ENCODE assay signal across 13 cellular contexts in genomic region chr18:44323125-44323524, GRCh38.
DNase-seq lines count a peak whose midpoint lies in the region; ATAC-seq and TF ChIP-seq lines count a peak whose summit lies in the region.
"Had no signal": no experiment of that assay in that cellular context is flagged by ENCODE, and none has a peak within 500 bp of the region (broad histone marks: within the 10 kb centered on the region; RNA-seq: fewer than 3 reads in every experiment).

No MANE protein-coding gene starts in this region.

- TF ChIP-seq CTCF in Loucy (conservative IDR thresholded peaks at IDR 0.05; ENCODE audit: low read length) = no peak
- no peak for TF ChIP-seq CTCF in VCaP (conservative IDR thresholded peaks at IDR 0.05)

- H3K4me1 ChIP-seq in Loucy (ENCODE audit: insufficient read depth, low read length, poor library complexity, severe bottlenecking) (peaks cover 4% of the 10 kb centered on the region), aorta (ENCODE audit: control insufficient read depth in 1 of 2, insufficient read depth in 2 of 2, low read length in 2 of 2) (no peaks in the 10 kb centered on the region)
- H3K4me1 ChIP-seq: Caco-2 had no signal

- DNase-seq in fibroblast of peridontal ligament (ENCODE audit: extremely low read depth) (peak; percentile 12), aorta (no peak)
- DNase-seq: AML-193; Caco-2; CD4-positive, alpha-beta T cell; GF-D8; HCEC 1CT had no signal

- ATAC-seq in GM21381 (IDR thresholded peaks at IDR 0.05; ENCODE audit: unreplicated experiment) = no peak
- no peak for ATAC-seq in aorta (ENCODE audit: low FRiP score)
- no peak for ATAC-seq in GM21717 (IDR thresholded peaks at IDR 0.05; ENCODE audit: unreplicated experiment)
- ATAC-seq: GM23338 had no signal

- intact Hi-C loops in aorta (cut with DNase I) = no loop called here

- no peaks in the 10 kb centered on the region for H3K9me2 ChIP-seq in Loucy (replicated peaks; ENCODE audit: low read depth, low read length)

- H2AFZ ChIP-seq in Loucy (ENCODE audit: low read length) = peak overlapping the region; percentile 19; the same call in 1 of the 2 replicates
- H2AFZ ChIP-seq: GM23338 had no signal

- H3F3A ChIP-seq in Loucy (ENCODE audit: low read depth) = no peaks in the 10 kb centered on the region

- H3K4me3 ChIP-seq in Loucy (ENCODE audit: low read length, poor library complexity, severe bottlenecking) (no peak overlapping the region), aorta (ENCODE audit: low read length in 2 of 2) (no peak overlapping the region)
- H3K4me3 ChIP-seq: GM23338 had no signal

- H3K9ac ChIP-seq in Loucy (ENCODE audit: low read depth, low read length, poor library complexity, severe bottlenecking) = no peak overlapping the region

- no peaks in the 10 kb centered on the region for H4K20me1 ChIP-seq in Loucy (ENCODE audit: insufficient read depth, low read length, poor library complexity, severe bottlenecking)

- H3K4me2 ChIP-seq in Loucy (ENCODE audit: low read depth, low read length, poor library complexity, severe bottlenecking) = no peak overlapping the region
- H3K4me2 ChIP-seq: GM23338 had no signal

- no peaks in the 10 kb centered on the region for H3K36me3 ChIP-seq in Loucy (ENCODE audit: insufficient read depth, low read length)
- H3K36me3 ChIP-seq in aorta (ENCODE audit: control insufficient read depth in 1 of 2, insufficient read depth in 2 of 2, low read length in 1 of 2) = no peaks in the 10 kb centered on the region

- no peaks in the 10 kb centered on the region for H3K27me3 ChIP-seq in Loucy (ENCODE audit: insufficient read depth, low read length, poor library complexity, severe bottlenecking)
- H3K27me3 ChIP-seq in aorta (ENCODE audit: control insufficient read depth in 1 of 2, insufficient read depth in 2 of 2, low read length in 1 of 2) = no peaks in the 10 kb centered on the region

- H3K9me3 ChIP-seq in Loucy (ENCODE audit: insufficient read depth, low read depth, low read length) (no peaks in the 10 kb centered on the region), aorta (ENCODE audit: control insufficient read depth, low read length) (no peaks in the 10 kb centered on the region)
- H3K9me3 ChIP-seq: Caco-2 had no signal

- H3K27ac ChIP-seq in VCaP (peak overlapping the region; percentile 34), aorta (ENCODE audit: low read depth in 1 of 2, low read length in 2 of 2) (no peak overlapping the region)
- H3K27ac ChIP-seq: C4-2B had no signal

- no peaks in the 10 kb centered on the region for H3K79me2 ChIP-seq in Loucy (ENCODE audit: insufficient read depth, low read length)
